ENCODE assay signal across 9 cellular contexts in the genomic region with DNA sequence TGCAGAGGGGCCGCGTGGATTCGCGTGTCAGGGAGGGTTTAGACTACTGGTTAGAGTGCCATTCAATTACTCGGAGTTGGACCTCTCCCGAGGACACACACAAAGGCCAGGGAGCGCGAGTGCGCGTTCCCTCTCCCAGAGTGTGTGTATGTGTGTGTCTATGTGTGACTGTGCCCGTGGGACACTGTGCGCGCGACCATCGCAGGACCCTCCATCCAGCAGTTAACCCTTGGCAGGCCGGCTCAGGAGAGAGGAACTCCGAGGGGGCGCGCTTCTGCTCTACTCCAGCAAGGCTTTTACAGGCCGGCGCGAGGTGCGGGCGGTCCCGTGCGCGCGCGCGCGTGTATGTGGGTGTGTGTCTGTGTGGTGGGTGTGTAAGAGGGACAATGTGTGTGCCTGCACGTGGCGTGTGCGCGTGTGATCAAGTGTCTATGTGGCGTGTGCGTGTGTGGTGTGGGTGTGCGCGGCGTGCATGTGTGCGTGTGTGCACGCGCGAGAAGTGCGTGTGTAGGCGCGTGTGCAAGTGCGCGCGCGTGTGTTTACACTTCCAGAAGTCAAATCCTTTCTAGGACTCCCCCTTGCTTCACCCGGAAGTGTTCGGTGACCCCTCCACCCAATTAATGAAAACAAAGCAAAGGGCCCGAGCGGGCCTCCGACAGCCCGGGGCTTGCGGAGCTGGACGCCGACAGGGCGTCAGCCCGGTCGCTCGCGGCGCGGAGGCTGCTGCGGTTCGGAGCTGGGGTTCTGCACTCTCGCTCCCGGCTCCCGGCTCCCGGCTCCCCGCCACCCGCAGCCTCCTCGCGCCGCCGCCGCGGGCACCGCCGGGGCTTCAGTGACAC.
DNase-seq lines count a peak whose midpoint lies in the region; ATAC-seq and TF ChIP-seq lines count a peak whose summit lies in the region.
"Had no signal": no experiment of that assay in that cellular context is flagged by ENCODE, and none has a peak within 500 bp of the region (broad histone marks: within the 10 kb centered on the region; RNA-seq: fewer than 3 reads in every experiment).

No MANE protein-coding gene starts in this region.

- no peak overlapping the region for H3K27ac ChIP-seq in neural progenitor cell
- H3K27ac ChIP-seq: C4-2B had no signal

- peak overlapping the region; percentile 67 for H3K4me3 Mint-ChIP-seq in activated CD4-positive, alpha-beta memory T cell treated with anti-CD3 and anti-CD28 coated beads for 36 hours
- H3K4me3 Mint-ChIP-seq in neural progenitor cell, result peak overlapping the region; percentile 80

- POLR2A ChIA-PET in activated CD4-positive, alpha-beta memory T cell treated with anti-CD3 and anti-CD28 coated beads for 36 hours (lab: Charles Lee), result interaction anchor here (0.6 kb wide), 1 partner anchor 182 kb away, joined by 3 read pairs; no protein-coding TSS in a partner anchor

- CTCF ChIA-PET in activated CD4-positive, alpha-beta memory T cell treated with anti-CD3 and anti-CD28 coated beads for 36 hours (lab: Charles Lee), result no interaction called here

- peaks cover 98% of the 10 kb centered on the region for H3K27me3 ChIP-seq in neural progenitor cell

- H3K9ac ChIP-seq in neural progenitor cell, result no peak overlapping the region

- no peaks in the 10 kb centered on the region for H3K9me3 Mint-ChIP-seq in activated CD4-positive, alpha-beta memory T cell treated with anti-CD3 and anti-CD28 coated beads for 36 hours
- peaks cover 7% of the 10 kb centered on the region for H3K9me3 Mint-ChIP-seq in neural progenitor cell

- peak overlapping the region; percentile 64 for H2AFZ ChIP-seq in neural progenitor cell (replicated peaks)

- H3K27me3 Mint-ChIP-seq in activated CD4-positive, alpha-beta memory T cell treated with anti-CD3 and anti-CD28 coated beads for 36 hours, result peaks cover 45% of the 10 kb centered on the region
- H3K27me3 Mint-ChIP-seq in neural progenitor cell (ENCODE audit: insufficient read depth, low read depth), result peaks cover 34% of the 10 kb centered on the region

- peak; percentile 20 to 76 for DNase-seq in NCI-H187 (lab: John Stamatoyannopoulos, UW)
- no peak for DNase-seq in NCI-H187 treated with DMSO at 0.1 percent for 48 hours (lab: John Stamatoyannopoulos, UW)
- peak; percentile 21 for DNase-seq in activated CD4-positive, alpha-beta memory T cell treated with anti-CD3 and anti-CD28 coated beads for 36 hours
- DNase-seq in foreskin fibroblast, result peak in 1 of 2 donors; percentile 58
- peak; percentile 71 for DNase-seq in neural progenitor cell (ENCODE audit: low spot score)
- no peak for DNase-seq in effector CD4-positive, alpha-beta T cell
- no peak for DNase-seq in kidney glomerular epithelial cell (lab: John Stamatoyannopoulos, UW)

- peaks cover 13% of the 10 kb centered on the region for H3K4me1 Mint-ChIP-seq in activated CD4-positive, alpha-beta memory T cell treated with anti-CD3 and anti-CD28 coated beads for 36 hours (ENCODE audit: low read depth)
- peaks cover 76% of the 10 kb centered on the region for H3K4me1 Mint-ChIP-seq in neural progenitor cell

- no peak for ATAC-seq in HG02571 (IDR thresholded peaks at IDR 0.05; ENCODE audit: unreplicated experiment)

- intact Hi-C loops in activated CD4-positive, alpha-beta memory T cell treated with anti-CD3 and anti-CD28 coated beads for 36 hours (cut with micrococcal nuclease), result loop anchor here (5.0 kb wide), 1 partner anchor 219 kb away; no protein-coding TSS in a partner anchor

- TF ChIP-seq CTCF in foreskin fibroblast (IDR thresholded peaks at IDR 0.05; ENCODE audit: low read depth, low read length) (no peak), neural progenitor cell (IDR thresholded peaks at IDR 0.05) (no peak)

- no peaks in the 10 kb centered on the region for H3K36me3 ChIP-seq in neural progenitor cell

- H3F3A ChIP-seq in neural progenitor cell (ENCODE audit: low read depth), result peaks cover 69% of the 10 kb centered on the region

- H3K79me2 ChIP-seq in neural progenitor cell (ENCODE audit: low read depth), result no peaks in the 10 kb centered on the region

- H3K4me1 ChIP-seq in neural progenitor cell, result peaks cover 56% of the 10 kb centered on the region

- no peaks in the 10 kb centered on the region for H3K36me3 Mint-ChIP-seq in activated CD4-positive, alpha-beta memory T cell treated with anti-CD3 and anti-CD28 coated beads for 36 hours
- no peaks in the 10 kb centered on the region for H3K36me3 Mint-ChIP-seq in neural progenitor cell

- peak overlapping the region; percentile 38 to 65 for H3K4me3 ChIP-seq in foreskin fibroblast (ENCODE audit: low read depth in 1 of 2, low read length in 2 of 2)
- peak overlapping the region; percentile 60 for H3K4me3 ChIP-seq in neural progenitor cell

- H3K27ac Mint-ChIP-seq in activated CD4-positive, alpha-beta memory T cell treated with anti-CD3 and anti-CD28 coated beads for 36 hours, result no peak overlapping the region
- H3K27ac Mint-ChIP-seq in neural progenitor cell, result no peak overlapping the region

- peaks cover 33% of the 10 kb centered on the region for H4K20me1 ChIP-seq in neural progenitor cell (ENCODE audit: low read depth)

- H3K9me3 ChIP-seq in neural progenitor cell (ENCODE audit: low read depth), result no peaks in the 10 kb centered on the region

- peak overlapping the region; percentile 92 for H3K4me2 ChIP-seq in neural progenitor cell

Comparison
In these comparisons a context has a peak if more than half of its experiments do, and no peak if none do; other contexts are left out.
1. DNase-seq: peak in NCI-H187 (2 of 2), activated CD4-positive, alpha-beta memory T cell treated with anti-CD3 and anti-CD28 coated beads for 36 hours (single experiment) and neural progenitor cell (single experiment); none in NCI-H187 treated with DMSO at 0.1 percent for 48 hours (single experiment), effector CD4-positive, alpha-beta T cell (single experiment) and kidney glomerular epithelial cell (single experiment).